8 cellular contexts compared by ENCODE assay signal in genomic region chr21:14382835-14383595, GRCh38. TPM values are rescaled to one million over a fixed set of nuclear protein-coding genes. Genes with fewer than 3 reads are reported as not detected.
DNase-seq lines count a peak whose midpoint lies in the region; ATAC-seq and TF ChIP-seq lines count a peak whose summit lies in the region.

Gene HSPA13 (minus strand): TSS chr21:14383146. CDS start chr21:14383119, 27 bp downstream.

- no peak within 1 kb of the TSS for H4K5ac ChIP-seq in H9 (ENCODE audit: insufficient read length, low read depth, low read length)

- H3K27ac Mint-ChIP-seq in H9 (peak within 1 kb of the TSS; percentile 100), nephron progenitor cell (peak within 1 kb of the TSS; percentile 100)
- H3K27ac Mint-ChIP-seq in stimulated activated naive CD8-positive, alpha-beta T cell treated with anti-CD3 and anti-CD28 coated beads, Interleukin-15, amount 100 ng/mL, for 72 hours, result peak within 1 kb of the TSS; percentile 100

- H3K9ac ChIP-seq in ES-I3 (ENCODE audit: low read depth, low read length), result peak within 1 kb of the TSS; percentile 94
- peak within 1 kb of the TSS; percentile 86 for H3K9ac ChIP-seq in H9 (ENCODE audit: extremely low read depth, insufficient read length, low read length)

- ATAC-seq in stimulated activated naive CD8-positive, alpha-beta T cell treated with anti-CD3 and anti-CD28 coated beads, Interleukin-15, amount 100 ng/mL, for 72 hours, result peak; percentile 97

- H3K36me3 Mint-ChIP-seq in H9 (ENCODE audit: insufficient read depth in 1 of 3, low read depth in 3 of 3) (peaks cover 3 to 23% (median 17%) of the 10 kb centered on the region in 3 experiments; a peak in 5 of 7 replicates), nephron progenitor cell (ENCODE audit: low read depth) (peaks cover 23% of the 10 kb centered on the region)

- DNase-seq in H9 (peak; percentile 100), MG63 (peak; percentile 99), SIG-M5 treated with dmso at 0.1 percent for 504 hours (lab: John Stamatoyannopoulos, UW; ENCODE audit: unreplicated experiment) (peak; percentile 100), activated gamma-delta T cell treated with Interleukin-2 at 50 U/mL for 16 hours (peak; percentile 98), fibroblast of the conjunctiva (ENCODE audit: low read depth) (peak; percentile 100), nephron progenitor cell (peak; percentile 97)
- DNase-seq in stimulated activated naive CD8-positive, alpha-beta T cell treated with anti-CD3 and anti-CD28 coated beads, Interleukin-15, amount 100 ng/mL, for 72 hours, result peak; percentile 98 to 99

- no peak within 1 kb of the TSS for H2BK15ac ChIP-seq in H9 (ENCODE audit: low read depth, low read length)

- H3K56ac ChIP-seq in H9 (ENCODE audit: insufficient read length, low read depth, low read length), result no peak within 1 kb of the TSS

- peak within 1 kb of the TSS; percentile 4 for H2BK5ac ChIP-seq in H9 (ENCODE audit: insufficient read length, low read length)

- H3T11ph ChIP-seq in H9 (ENCODE audit: low read length), result no peak within 1 kb of the TSS

- H3K4me1 Mint-ChIP-seq in H9 (peaks cover 18 to 21% of the 10 kb centered on the region in 2 experiments), nephron progenitor cell (peaks cover 58% of the 10 kb centered on the region)
- peaks cover 27% of the 10 kb centered on the region for H3K4me1 Mint-ChIP-seq in stimulated activated naive CD8-positive, alpha-beta T cell treated with anti-CD3 and anti-CD28 coated beads, Interleukin-15, amount 100 ng/mL, for 72 hours

- no CpG with 5 or more reads among the region's 46 CpGs for WGBS in H9 (ENCODE audit: extremely low coverage, insufficient read length, low lambda C conversion rate)

- H3K79me2 ChIP-seq in H9 (ENCODE audit: insufficient read depth, low read length), result peaks cover 8% of the 10 kb centered on the region; the same call in 1 of the 2 replicates

- no peak within 1 kb of the TSS for H4K8ac ChIP-seq in H9 (replicated peaks; ENCODE audit: insufficient read length, low read depth, low read length)

- no peak within 1 kb of the TSS for H3K4ac ChIP-seq in H9 (ENCODE audit: low read depth, low read length)

- peaks cover 4% of the 10 kb centered on the region for H3K23me2 ChIP-seq in H9 (ENCODE audit: insufficient read length, low read depth, low read length, poor library complexity, severe bottlenecking)

- H3K27me3 ChIP-seq in H9 (ENCODE audit: insufficient read depth, low read length) (no peaks in the 10 kb centered on the region), MG63 (no peaks in the 10 kb centered on the region)

- no peak within 1 kb of the TSS for H2BK20ac ChIP-seq in H9 (ENCODE audit: low read depth, low read length, poor library complexity, severe bottlenecking)

- peak; percentile 24; the same call in 2 of the 3 replicates for TF ChIP-seq CTCF in H9 (conservative IDR thresholded peaks at IDR 0.05)
- no peak for TF ChIP-seq CTCF in nephron progenitor cell (IDR thresholded peaks at IDR 0.05)

- no peak within 1 kb of the TSS for H2BK12ac ChIP-seq in H9 (ENCODE audit: insufficient read length, low read depth, low read length)

- H4K91ac ChIP-seq in H9 (ENCODE audit: insufficient read length, low read depth, low read length), result no peak within 1 kb of the TSS

- peak within 1 kb of the TSS; percentile 11 for H2AFZ ChIP-seq in H9 (ENCODE audit: low read length)

- H3K79me1 ChIP-seq in H9 (ENCODE audit: insufficient read depth, low read depth, low read length, poor library complexity, severe bottlenecking), result no peaks in the 10 kb centered on the region

- peak within 1 kb of the TSS; percentile 79 for H3K4me2 ChIP-seq in H9 (ENCODE audit: insufficient read depth, insufficient read length, low read length)

- peaks cover 9% of the 10 kb centered on the region; the same call in 1 of the 2 replicates for H3K4me1 ChIP-seq in ES-I3 (ENCODE audit: insufficient read depth, low read length)
- no peaks in the 10 kb centered on the region for H3K4me1 ChIP-seq in H9 (ENCODE audit: insufficient read depth, low read length)

- peak within 1 kb of the TSS; percentile 5 for H3K27ac ChIP-seq in H9 (ENCODE audit: insufficient read length, low read depth, low read length)

- H3K27me3 Mint-ChIP-seq in H9 (ENCODE audit: low read depth), result no peaks in the 10 kb centered on the region
- H3K27me3 Mint-ChIP-seq in nephron progenitor cell (ENCODE audit: low read depth, poor library complexity), result no peaks in the 10 kb centered on the region
- H3K27me3 Mint-ChIP-seq in stimulated activated naive CD8-positive, alpha-beta T cell treated with anti-CD3 and anti-CD28 coated beads, Interleukin-15, amount 100 ng/mL, for 72 hours, result no peaks in the 10 kb centered on the region

- no peaks in the 10 kb centered on the region for H3K9me3 Mint-ChIP-seq in H9
- H3K9me3 Mint-ChIP-seq in nephron progenitor cell, result no peaks in the 10 kb centered on the region
- no peaks in the 10 kb centered on the region for H3K9me3 Mint-ChIP-seq in stimulated activated naive CD8-positive, alpha-beta T cell treated with anti-CD3 and anti-CD28 coated beads, Interleukin-15, amount 100 ng/mL, for 72 hours

- H2AK5ac ChIP-seq in H9 (ENCODE audit: insufficient read length, low read length), result no peak within 1 kb of the TSS

- H3K36me3 ChIP-seq in ES-I3 (ENCODE audit: insufficient read depth, low read length) (0 out of 2 replicates have a peak, but pooled peaks cover 5% of the 10 kb centered on the region), MG63 (peaks cover 10% of the 10 kb centered on the region)

- no peaks in the 10 kb centered on the region for H3K9me3 ChIP-seq in ES-I3 (ENCODE audit: control insufficient read depth, insufficient read depth, low read length)
- no peaks in the 10 kb centered on the region for H3K9me3 ChIP-seq in H9 (ENCODE audit: control insufficient read depth, low read depth, low read length)
- no peaks in the 10 kb centered on the region for H3K9me3 ChIP-seq in MG63

- H3K4me3 Mint-ChIP-seq in H9, result peak within 1 kb of the TSS; percentile 100
- H3K4me3 Mint-ChIP-seq in nephron progenitor cell, result peak within 1 kb of the TSS; percentile 100
- H3K4me3 Mint-ChIP-seq in stimulated activated naive CD8-positive, alpha-beta T cell treated with anti-CD3 and anti-CD28 coated beads, Interleukin-15, amount 100 ng/mL, for 72 hours, result peak within 1 kb of the TSS; percentile 99 to 100

- peak within 1 kb of the TSS; percentile 89 for H3K18ac ChIP-seq in H9 (ENCODE audit: insufficient read length, low read depth, low read length)

- no peak within 1 kb of the TSS for H2BK120ac ChIP-seq in H9 (ENCODE audit: low read depth, low read length, poor library complexity, severe bottlenecking)

- peak within 1 kb of the TSS; percentile 94 for H3K4me3 ChIP-seq in MG63

- H3K23ac ChIP-seq in H9 (ENCODE audit: insufficient read length, low read depth, low read length), result no peak within 1 kb of the TSS

- peak within 1 kb of the TSS; percentile 94; the same call in 1 of the 2 replicates for H3K14ac ChIP-seq in H9 (ENCODE audit: insufficient read depth, low read length)

- no peaks in the 10 kb centered on the region for H4K20me1 ChIP-seq in H9 (ENCODE audit: control insufficient read depth, insufficient read depth, insufficient read length)

RNA-seq across cellular contexts. Expression of gene HSPA13, which starts in this region (rescaled TPM):
- 30.7 and 32.6 TPM in 2 replicates for total RNA-seq in H9 (2021)
- 16.0 and 19.2 TPM in 2 replicates for total RNA-seq in MG63 (2014; rRNA removed; shearing (Covaris generic); ENCODE audit: low replicate concordance)

Comparison
In these comparisons a context has a peak if more than half of its experiments do, and no peak if none do; other contexts are left out.
1. Peak in every context shown above with its lines: DNase-seq, ATAC-seq, H3K4me3 ChIP-seq and H3K27ac ChIP-seq.